ENCODE assay signal across 9 cellular contexts in the genomic region with DNA sequence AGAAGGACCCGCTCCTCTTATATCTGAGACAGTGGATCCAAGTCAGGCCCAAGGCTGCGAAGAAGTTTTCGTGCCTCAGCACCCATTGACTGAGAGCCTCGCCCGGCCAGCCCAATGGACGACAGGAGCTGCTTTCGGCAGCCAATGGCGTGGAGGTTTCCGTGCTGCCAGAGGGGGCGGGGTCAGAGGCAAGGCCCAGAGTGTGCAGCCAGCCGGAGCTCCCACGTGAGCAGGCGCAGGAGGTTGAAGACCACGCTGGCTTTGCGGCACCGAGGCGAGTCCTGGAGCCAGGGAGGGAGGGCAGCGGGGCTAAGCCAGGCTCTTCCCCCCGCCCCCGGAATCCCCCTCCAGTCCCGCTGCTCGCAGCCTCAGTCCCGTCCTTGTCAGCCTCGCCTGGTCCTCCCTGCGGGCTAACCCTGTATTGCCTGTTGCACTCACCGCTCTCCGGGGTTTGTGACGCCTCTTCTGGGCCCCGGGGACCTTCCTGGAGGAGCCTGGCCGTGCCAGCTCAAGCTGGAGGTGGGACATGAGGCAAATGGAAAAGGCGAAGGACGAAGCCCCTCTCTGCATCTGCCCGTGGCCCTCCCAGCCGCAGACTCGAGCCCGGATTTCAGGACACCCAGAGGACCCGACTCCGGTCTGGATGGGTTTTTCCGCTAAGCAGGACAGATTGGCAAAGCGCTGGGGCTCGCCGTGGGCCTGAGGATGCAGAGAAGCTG. TPM values are rescaled to one million over a fixed set of nuclear protein-coding genes. Genes with fewer than 3 reads are reported as not detected.
DNase-seq lines count a peak whose midpoint lies in the region; ATAC-seq, FAIRE-seq and TF ChIP-seq lines count a peak whose summit lies in the region.
"Had no signal": no experiment of that assay in that cellular context is flagged by ENCODE, and none has a peak within 500 bp of the region (broad histone marks: within the 10 kb centered on the region; RNA-seq: fewer than 3 reads in every experiment).

No MANE protein-coding gene starts in this region.

- H3K27ac ChIP-seq in GM12878 (ENCODE audit: control insufficient read depth, insufficient read depth): no peak overlapping the region

- H3K79me2 ChIP-seq in GM12878 (ENCODE audit: control insufficient read depth, insufficient read depth, low read length): no peaks in the 10 kb centered on the region

- no peak overlapping the region for H3K4me2 ChIP-seq in GM12878 (ENCODE audit: control insufficient read depth, insufficient read depth)

- peaks cover 0 to 2% of the 10 kb centered on the region in 2 experiments; a peak in 1 of 4 replicates for H3K27me3 ChIP-seq in GM12878 (replicated peaks in 1 of 2; ENCODE audit: control insufficient read depth in 2 of 2, insufficient read depth in 2 of 2, low read length in 1 of 2)

- no peaks in the 10 kb centered on the region for H3K9me3 ChIP-seq in GM12878 (replicated peaks; ENCODE audit: control insufficient read depth, insufficient read depth, low read length)

- RAD21 ChIA-PET in GM12878 (lab: Charles Lee; ENCODE audit: unreplicated experiment): no interaction called here

- BruUV-seq in GM12878 (replicated peaks; lab: Mats Ljungman, UMichigan): no TSS peak

- H3K36me3 ChIP-seq in GM12878 (ENCODE audit: control insufficient read depth in 2 of 2, insufficient read depth in 2 of 2, low read length in 1 of 2): no peaks in the 10 kb centered on the region

- SMC1A ChIA-PET in GM12878 (lab: Charles Lee; ENCODE audit: uncharacterized antibody, unreplicated experiment): no interaction called here

- no peak overlapping the region for H2AFZ ChIP-seq in GM12878 (ENCODE audit: control insufficient read depth, low read depth, low read length)

- CTCF ChIA-PET in GM12878 (lab: Yijun Ruan, JAX): no interaction called here

- in situ Hi-C loops in GM12878 (cut with MboI): no loop called here

- no peaks in the 10 kb centered on the region for H4K20me1 ChIP-seq in GM12878 (ENCODE audit: control insufficient read depth, insufficient read depth)

- TF ChIP-seq POLR2A in GM12878 (IDR thresholded peaks at IDR 0.05; ENCODE audit: low read depth, low read length): no peak

- peak; percentile 64 for DNase-seq in stimulated activated CD4-positive, alpha-beta T cell treated with anti-CD3 and anti-CD28 coated beads, Interleukin-15, amount 100 ng/mL, for 24 hours
- DNase-seq in stimulated activated CD4-positive, alpha-beta T cell treated with anti-CD3 and anti-CD28 coated beads, Interleukin-12 subunit alpha, Interleukin-12 subunit beta, amount 100 ng/mL, for 4 hours: no peak
- DNase-seq in GM12878 (ENCODE audit: low read depth, low spot score): no peak
- DNase-seq in lung microvascular endothelial cell (ENCODE audit: low read depth in 2 of 2): peak; percentile 34 to 53
- DNase-seq in COLO668 (lab: John Stamatoyannopoulos, UW; ENCODE audit: unreplicated experiment): no peak
- no peak for DNase-seq in NCI-H128 (lab: John Stamatoyannopoulos, UW; ENCODE audit: unreplicated experiment)
- no peak for DNase-seq in activated gamma-delta T cell (lab: John Stamatoyannopoulos, UW)
- DNase-seq: NCI-H1436 had no signal

- WGBS in GM12878 (ENCODE audit: insufficient coverage, insufficient replicate concordance, low lambda C conversion rate, missing lambda C conversion rate): 47% methylated on average over 34 of the region's 42 CpGs

- TF ChIP-seq RAD21 in GM12878 (IDR thresholded peaks at IDR 0.05; ENCODE audit: insufficient read depth, low read depth, low read length): no peak

- H3K4me3 ChIP-seq in GM12878: no peak overlapping the region

- no peak overlapping the region for H3K9ac ChIP-seq in GM12878 (ENCODE audit: control insufficient read depth, insufficient read depth, low read length)

- intact Hi-C loops in GM12878 (cut with micrococcal nuclease; ENCODE audit: unreplicated experiment): no loop called here

- ATAC-seq in GM12878: peak; percentile 60
- no peak for ATAC-seq in HG03196 (IDR thresholded peaks at IDR 0.05; ENCODE audit: unreplicated experiment)

- TF ChIP-seq CTCF in GM12878 (IDR thresholded peaks at IDR 0.05 in 2 of 3, conservative IDR thresholded peaks at IDR 0.05 in 1 of 3; ENCODE audit: control insufficient read depth in 2 of 3, extremely low read depth in 1 of 3, insufficient read depth in 1 of 3, low read depth in 3 of 3, low read length in 3 of 3): no peak

- FAIRE-seq in GM12878 (lab: Jason Lieb, UNC): no peak

- POLR2A ChIA-PET in GM12878 (lab: Charles Lee): interaction anchor here (0.6 kb wide), 1 partner anchor 1407 kb away, joined by 5 read pairs; no protein-coding TSS in a partner anchor

- no peak for TF ChIP-seq EP300 in GM12878 (IDR thresholded peaks at IDR 0.05; ENCODE audit: borderline replicate concordance in 1 of 2, control insufficient read depth in 1 of 2, low read depth in 2 of 2, low read length in 2 of 2)

- H3K4me1 ChIP-seq in GM12878 (ENCODE audit: control insufficient read depth, insufficient read depth, low read length): no peaks in the 10 kb centered on the region

RNA-seq across cellular contexts. Expression of a gene that starts 1.5 kb away (rescaled TPM):
- not detected in 2 replicates for total RNA-seq in GM12878 (2013; cell fraction: nucleolus; rRNA removed)
- total RNA-seq in GM12878 (2014; rRNA removed) (not detected in 2 replicates), GM12878 (2014; rRNA removed; fragmentation: Illumina TruSeq; extraction: Trizol) (not detected in 2 replicates), GM12878 (2021) (not detected in 2 replicates), lung microvascular endothelial cell (not detected in 2 replicates)
- polyA plus RNA-seq in GM12878 (2011; ENCODE audit: low read depth): not detected
- polyA plus RNA-seq in GM12878 (2011; rRNA removed) (not detected in 2 replicates), GM12878 (2014; fragmentation: Illumina TruSeq; extraction: Trizol) (not detected in 2 replicates), GM12878 (2014; fragmentation: Nextera tagmentation; extraction: Ambion mirVana) (not detected), GM12878 (2014; rRNA removed) (not detected in 2 replicates), GM12878 (2016; fragmentation: Nextera tagmentation; extraction: Ambion mirVana) (not detected)
- not detected in 2 replicates for polyA plus RNA-seq in GM12878 (2011; cell fraction: cytosol; rRNA removed)
- not detected in 2 replicates for polyA plus RNA-seq in GM12878 (2011; cell fraction: nucleus; rRNA removed)
- polyA plus RNA-seq in GM12878 (2012): not detected in 2 replicates
- not detected in 2 replicates for polyA minus RNA-seq in GM12878 (2011; rRNA and poly(A)+ RNA removed)
- not detected in 2 replicates for polyA minus RNA-seq in GM12878 (2011; cell fraction: cytosol; rRNA and poly(A)+ RNA removed)
- polyA minus RNA-seq in GM12878 (2011; cell fraction: nucleus; rRNA and poly(A)+ RNA removed): not detected in 2 replicates

RNA-seq across cellular contexts. Expression of a gene that starts 2.3 kb away (rescaled TPM):
- not detected in 2 replicates for total RNA-seq in GM12878 (2013; cell fraction: nucleolus; rRNA removed)
- not detected in 2 replicates for total RNA-seq in GM12878 (2014; rRNA removed)
- not detected in 2 replicates for total RNA-seq in GM12878 (2014; rRNA removed; fragmentation: Illumina TruSeq; extraction: Trizol)
- not detected in 2 replicates for total RNA-seq in GM12878 (2021)
- not detected for polyA plus RNA-seq in GM12878 (2011; ENCODE audit: low read depth)
- polyA plus RNA-seq in GM12878 (2011; rRNA removed): not detected in 2 replicates
- not detected in 2 replicates for polyA plus RNA-seq in GM12878 (2011; cell fraction: cytosol; rRNA removed)
- not detected in 2 replicates for polyA plus RNA-seq in GM12878 (2011; cell fraction: nucleus; rRNA removed)
- not detected in 2 replicates for polyA plus RNA-seq in GM12878 (2012)
- not detected in 2 replicates for polyA plus RNA-seq in GM12878 (2014; fragmentation: Illumina TruSeq; extraction: Trizol)
- polyA plus RNA-seq in GM12878 (2014; fragmentation: Nextera tagmentation; extraction: Ambion mirVana): not detected
- not detected in 2 replicates for polyA plus RNA-seq in GM12878 (2014; rRNA removed)
- not detected for polyA plus RNA-seq in GM12878 (2016; fragmentation: Nextera tagmentation; extraction: Ambion mirVana)
- polyA minus RNA-seq in GM12878 (2011; rRNA and poly(A)+ RNA removed): not detected in 2 replicates
- not detected in 2 replicates for polyA minus RNA-seq in GM12878 (2011; cell fraction: cytosol; rRNA and poly(A)+ RNA removed)
- not detected in 2 replicates for polyA minus RNA-seq in GM12878 (2011; cell fraction: nucleus; rRNA and poly(A)+ RNA removed)
- not detected in 2 replicates for total RNA-seq in lung microvascular endothelial cell

RNA-seq across cellular contexts. Expression of a gene that starts 21.1 kb away (rescaled TPM):
- total RNA-seq in GM12878 (2013; cell fraction: nucleolus; rRNA removed): not detected in 2 replicates
- not detected in 2 replicates for total RNA-seq in GM12878 (2014; rRNA removed)
- not detected in 2 replicates for total RNA-seq in GM12878 (2014; rRNA removed; fragmentation: Illumina TruSeq; extraction: Trizol)
- total RNA-seq in GM12878 (2021): not detected in 2 replicates
- polyA plus RNA-seq in GM12878 (2011; ENCODE audit: low read depth): not detected
- polyA plus RNA-seq in GM12878 (2011; rRNA removed): not detected in 2 replicates
- not detected in 2 replicates for polyA plus RNA-seq in GM12878 (2011; cell fraction: cytosol; rRNA removed)
- not detected in 2 replicates for polyA plus RNA-seq in GM12878 (2011; cell fraction: nucleus; rRNA removed)
- not detected in 2 replicates for polyA plus RNA-seq in GM12878 (2012)
- polyA plus RNA-seq in GM12878 (2014; fragmentation: Illumina TruSeq; extraction: Trizol): not detected in 2 replicates
- not detected for polyA plus RNA-seq in GM12878 (2014; fragmentation: Nextera tagmentation; extraction: Ambion mirVana)
- polyA plus RNA-seq in GM12878 (2014; rRNA removed): 0.24 TPM in 1 of 2 replicates, not detected in the other
- polyA plus RNA-seq in GM12878 (2016; fragmentation: Nextera tagmentation; extraction: Ambion mirVana): not detected
- polyA minus RNA-seq in GM12878 (2011; rRNA and poly(A)+ RNA removed): not detected in 2 replicates
- not detected in 2 replicates for polyA minus RNA-seq in GM12878 (2011; cell fraction: cytosol; rRNA and poly(A)+ RNA removed)
- not detected in 2 replicates for polyA minus RNA-seq in GM12878 (2011; cell fraction: nucleus; rRNA and poly(A)+ RNA removed)
- not detected in 2 replicates for total RNA-seq in lung microvascular endothelial cell

RNA-seq across cellular contexts. Expression of a gene that starts 43.0 kb away (rescaled TPM):
- not detected in 2 replicates for total RNA-seq in GM12878 (2013; cell fraction: nucleolus; rRNA removed)
- total RNA-seq in GM12878 (2014; rRNA removed) (not detected in 2 replicates), GM12878 (2014; rRNA removed; fragmentation: Illumina TruSeq; extraction: Trizol) (not detected in 2 replicates), GM12878 (2021) (0.37 and 0.54 TPM in 2 replicates), lung microvascular endothelial cell (not detected in 2 replicates)
- not detected for polyA plus RNA-seq in GM12878 (2011; ENCODE audit: low read depth)
- polyA plus RNA-seq in GM12878 (2011; rRNA removed) (not detected in 2 replicates), GM12878 (2014; fragmentation: Illumina TruSeq; extraction: Trizol) (not detected in 2 replicates), GM12878 (2014; fragmentation: Nextera tagmentation; extraction: Ambion mirVana) (not detected), GM12878 (2014; rRNA removed) (not detected in 2 replicates), GM12878 (2016; fragmentation: Nextera tagmentation; extraction: Ambion mirVana) (not detected)
- not detected in 2 replicates for polyA plus RNA-seq in GM12878 (2011; cell fraction: cytosol; rRNA removed)
- not detected in 2 replicates for polyA plus RNA-seq in GM12878 (2011; cell fraction: nucleus; rRNA removed)
- polyA plus RNA-seq in GM12878 (2012): not detected in 2 replicates
- not detected in 2 replicates for polyA minus RNA-seq in GM12878 (2011; rRNA and poly(A)+ RNA removed)
- polyA minus RNA-seq in GM12878 (2011; cell fraction: cytosol; rRNA and poly(A)+ RNA removed): not detected in 2 replicates
- not detected in 2 replicates for polyA minus RNA-seq in GM12878 (2011; cell fraction: nucleus; rRNA and poly(A)+ RNA removed)

RNA-seq across cellular contexts. Expression of a gene that starts 49.1 kb away (rescaled TPM):
- not detected in 2 replicates for total RNA-seq in GM12878 (2013; cell fraction: nucleolus; rRNA removed)
- total RNA-seq in GM12878 (2014; rRNA removed) (0.22 TPM in 1 of 2 replicates, not detected in the other), GM12878 (2014; rRNA removed; fragmentation: Illumina TruSeq; extraction: Trizol) (not detected in 2 replicates), GM12878 (2021) (not detected in 2 replicates), lung microvascular endothelial cell (not detected in 2 replicates)
- not detected for polyA plus RNA-seq in GM12878 (2011; ENCODE audit: low read depth)
- polyA plus RNA-seq in GM12878 (2011; rRNA removed) (not detected in 2 replicates), GM12878 (2014; fragmentation: Illumina TruSeq; extraction: Trizol) (not detected in 2 replicates), GM12878 (2014; fragmentation: Nextera tagmentation; extraction: Ambion mirVana) (not detected), GM12878 (2014; rRNA removed) (not detected in 2 replicates), GM12878 (2016; fragmentation: Nextera tagmentation; extraction: Ambion mirVana) (not detected)
- polyA plus RNA-seq in GM12878 (2011; cell fraction: cytosol; rRNA removed): 0.07 and 0.15 TPM in 2 replicates
- polyA plus RNA-seq in GM12878 (2011; cell fraction: nucleus; rRNA removed): not detected in 2 replicates
- not detected in 2 replicates for polyA plus RNA-seq in GM12878 (2012)
- not detected in 2 replicates for polyA minus RNA-seq in GM12878 (2011; rRNA and poly(A)+ RNA removed)
- not detected in 2 replicates for polyA minus RNA-seq in GM12878 (2011; cell fraction: cytosol; rRNA and poly(A)+ RNA removed)
- polyA minus RNA-seq in GM12878 (2011; cell fraction: nucleus; rRNA and poly(A)+ RNA removed): not detected in 2 replicates

Comparison
In these comparisons a context has a peak if more than half of its experiments do, and no peak if none do; other contexts are left out.
1. DNase-seq: peak in stimulated activated CD4-positive, alpha-beta T cell treated with anti-CD3 and anti-CD28 coated beads, Interleukin-15, amount 100 ng/mL, for 24 hours (single experiment) and lung microvascular endothelial cell (2 of 2); none in stimulated activated CD4-positive, alpha-beta T cell treated with anti-CD3 and anti-CD28 coated beads, Interleukin-12 subunit alpha, Interleukin-12 subunit beta, amount 100 ng/mL, for 4 hours (single experiment), GM12878 (single experiment), COLO668 (single experiment), NCI-H128 (single experiment) and activated gamma-delta T cell (single experiment).